ENCODE assay signal across 17 cellular contexts in the genomic region with DNA sequence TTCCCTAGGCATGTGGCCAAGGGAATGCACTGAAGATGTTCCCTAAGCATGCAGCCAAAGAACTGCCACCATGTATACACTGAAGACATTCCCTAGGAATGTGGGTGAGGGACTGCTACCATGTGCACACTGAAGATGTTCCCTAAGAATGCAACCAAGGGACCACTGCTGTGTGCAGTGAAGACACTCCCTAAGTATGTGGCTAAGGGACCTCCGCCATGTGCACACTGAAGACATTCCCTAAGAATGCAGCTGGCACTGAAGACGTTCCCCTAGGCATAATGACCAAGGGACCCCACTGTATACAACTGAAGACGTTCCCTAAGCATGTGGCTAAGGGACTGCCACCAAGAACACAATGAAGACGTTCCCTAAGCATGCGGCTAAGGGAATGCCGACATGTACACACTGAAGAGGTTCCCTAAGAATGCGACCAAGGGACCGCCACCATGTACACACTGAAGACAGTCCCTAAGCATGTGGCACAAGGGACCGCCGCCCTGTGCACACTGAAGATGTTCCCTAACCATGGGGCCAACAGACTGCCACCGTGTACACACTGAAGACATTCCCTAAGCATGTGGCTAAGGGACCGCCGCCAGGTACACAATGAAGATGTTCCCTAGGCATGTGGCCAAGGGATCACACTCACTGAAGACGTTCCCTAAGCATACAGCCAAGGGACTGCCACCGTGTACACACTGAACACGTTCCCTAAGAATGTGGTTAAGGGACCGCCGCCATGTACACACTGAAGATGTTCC. TPM values are rescaled to one million over a fixed set of nuclear protein-coding genes. Genes with fewer than 3 reads are reported as not detected.
A peak's percentile ranks its signal among the peaks of the same experiment; 100 is the strongest.
DNase-seq lines count a peak whose midpoint lies in the region; ATAC-seq, FAIRE-seq and TF ChIP-seq lines count a peak whose summit lies in the region.
"Had no signal": no experiment of that assay in that cellular context is flagged by ENCODE, and none has a peak within 500 bp of the region (broad histone marks: within the 10 kb centered on the region; RNA-seq: fewer than 3 reads in every experiment).

No MANE protein-coding gene starts in this region.

- no peak overlapping the region for H4K91ac ChIP-seq in H9 (ENCODE audit: insufficient read length, low read depth, low read length)

- H3K27ac Mint-ChIP-seq in H9, result peak overlapping the region in 2 of 3 experiments; percentile 13 to 70; a peak in 6 of 7 replicates
- H3K27ac Mint-ChIP-seq: B cell; CD4-positive, alpha-beta T cell had no signal

- POLR2A ChIA-PET in GM12878 (lab: Charles Lee), result no interaction called here

- no peak for TF ChIP-seq POLR2A in GM12878 (IDR thresholded peaks at IDR 0.05; ENCODE audit: low read depth, low read length)
- no peak for TF ChIP-seq POLR2A in spleen (IDR thresholded peaks at IDR 0.05)

- H3K4me2 ChIP-seq in H9 (ENCODE audit: insufficient read depth, insufficient read length, low read length) (no peak overlapping the region), GM12878 (ENCODE audit: control insufficient read depth, insufficient read depth) (no peak overlapping the region)

- H3K27me3 Mint-ChIP-seq in H9 (ENCODE audit: low read depth), result 0 out of 2 replicates have a peak, but pooled peaks cover under 1% of the 10 kb centered on the region
- H3K27me3 Mint-ChIP-seq: B cell; CD4-positive, alpha-beta T cell had no signal

- no peak overlapping the region for H3K18ac ChIP-seq in H9 (ENCODE audit: insufficient read length, low read depth, low read length)

- no peak overlapping the region for H3K56ac ChIP-seq in H9 (ENCODE audit: insufficient read length, low read depth, low read length)

- H3K27ac ChIP-seq in H9 (ENCODE audit: insufficient read length, low read depth, low read length) (no peak overlapping the region), GM12878 (ENCODE audit: control insufficient read depth, insufficient read depth) (no peak overlapping the region), iPS-20b (ENCODE audit: low read length) (peak overlapping the region; percentile 4), spleen (no peak overlapping the region), brain microvascular endothelial cell (no peak overlapping the region)

- peaks cover 16 to 36% (median 33%) of the 10 kb centered on the region in 3 experiments for H3K36me3 Mint-ChIP-seq in H9 (ENCODE audit: insufficient read depth in 1 of 3, low read depth in 3 of 3)

- peaks cover 6 to 7% of the 10 kb centered on the region in 2 experiments for H3K9me3 Mint-ChIP-seq in H9

- H3K79me2 ChIP-seq in H9 (ENCODE audit: insufficient read depth, low read length), result peaks cover 10% of the 10 kb centered on the region; the same call in 1 of the 2 replicates
- no peaks in the 10 kb centered on the region; the same call in none of the 2 replicates for H3K79me2 ChIP-seq in GM12878 (ENCODE audit: control insufficient read depth, insufficient read depth, low read length)

- no peak overlapping the region for H4K8ac ChIP-seq in H9 (replicated peaks; ENCODE audit: insufficient read length, low read depth, low read length)

- H4K5ac ChIP-seq in H9 (ENCODE audit: insufficient read length, low read depth, low read length), result no peak overlapping the region

- H2AFZ ChIP-seq in H9 (ENCODE audit: low read length), result no peak overlapping the region
- H2AFZ ChIP-seq in GM12878 (ENCODE audit: control insufficient read depth, low read depth, low read length), result no peak overlapping the region

- H2BK120ac ChIP-seq in H9 (ENCODE audit: low read depth, low read length, poor library complexity, severe bottlenecking), result no peak overlapping the region

- whole genome bisulfite sequencing in H9 (ENCODE audit: extremely low coverage, insufficient read length, low lambda C conversion rate), result no CpG with 5 or more reads among the region's 18 CpGs
- 95% methylated on average over 18 of the region's 18 CpGs for WGBS in GM12878 (ENCODE audit: insufficient coverage, insufficient replicate concordance, low lambda C conversion rate, missing lambda C conversion rate)
- 92 to 98% (median 95%) methylated on average over 17 to 18 of the region's 18 CpGs for WGBS in spleen, 5 donors

- H3K4me1 ChIP-seq in H9 (ENCODE audit: insufficient read depth, low read length), result no peaks in the 10 kb centered on the region
- H3K4me1 ChIP-seq in GM12878 (ENCODE audit: control insufficient read depth, insufficient read depth, low read length), result no peaks in the 10 kb centered on the region
- H3K4me1 ChIP-seq in iPS-20b (ENCODE audit: insufficient read depth, low read length), result no peaks in the 10 kb centered on the region
- H3K4me1 ChIP-seq in spleen, result no peaks in the 10 kb centered on the region

- intact Hi-C loops in GM12878 (cut with micrococcal nuclease; ENCODE audit: unreplicated experiment) (no loop called here), spleen (cut with DNase I; ENCODE audit: low total_unique reads) (no loop called here)

- no peak overlapping the region for H3K14ac ChIP-seq in H9 (ENCODE audit: insufficient read depth, low read length)

- H4K20me1 ChIP-seq in H9 (ENCODE audit: control insufficient read depth, insufficient read depth, insufficient read length) (peaks cover 5% of the 10 kb centered on the region), GM12878 (ENCODE audit: control insufficient read depth, insufficient read depth) (no peaks in the 10 kb centered on the region)

- H3K79me1 ChIP-seq in H9 (ENCODE audit: insufficient read depth, low read depth, low read length, poor library complexity, severe bottlenecking), result peaks cover 3% of the 10 kb centered on the region

- BruUV-seq in GM12878 (replicated peaks; lab: Mats Ljungman, UMichigan), result no TSS peak

- in situ Hi-C loops in GM12878 (cut with MboI) (no loop called here), brain microvascular endothelial cell (cut with HindIII; ENCODE audit: low pct_ligation_motif_present, low sequenced_read_pairs) (no loop called here)

- H3K23ac ChIP-seq in H9 (ENCODE audit: insufficient read length, low read depth, low read length), result no peak overlapping the region

- no peak overlapping the region for H2BK5ac ChIP-seq in H9 (ENCODE audit: insufficient read length, low read length)

- CTCF ChIA-PET in GM12878 (lab: Yijun Ruan, JAX), result no interaction called here

- H2BK20ac ChIP-seq in H9 (ENCODE audit: low read depth, low read length, poor library complexity, severe bottlenecking), result no peak overlapping the region

- H3K4me3 ChIP-seq in GM12878 (no peak overlapping the region), iPS-20b (ENCODE audit: low read length) (no peak overlapping the region), spleen (no peak overlapping the region), brain microvascular endothelial cell (ENCODE audit: low read depth, low read length) (no peak overlapping the region)

- FAIRE-seq in GM12878 (lab: Jason Lieb, UNC), result no peak
- FAIRE-seq: HTR-8/SVneo had no signal

- SMC1A ChIA-PET in GM12878 (lab: Charles Lee; ENCODE audit: uncharacterized antibody, unreplicated experiment), result no interaction called here

- no peaks in the 10 kb centered on the region for H3K36me3 ChIP-seq in GM12878 (ENCODE audit: control insufficient read depth in 2 of 2, insufficient read depth in 2 of 2, low read length in 1 of 2)
- 0 out of 2 replicates have a peak, but pooled peaks cover 6% of the 10 kb centered on the region for H3K36me3 ChIP-seq in iPS-20b (ENCODE audit: insufficient read depth, low read depth, low read length)
- H3K36me3 ChIP-seq in spleen, result peaks cover 0 to 12% (median 0%) of the 10 kb centered on the region in 6 donors
- no peaks in the 10 kb centered on the region for H3K36me3 ChIP-seq in brain microvascular endothelial cell (replicated peaks)

- no peak for TF ChIP-seq EP300 in GM12878 (IDR thresholded peaks at IDR 0.05; ENCODE audit: borderline replicate concordance in 1 of 2, control insufficient read depth in 1 of 2, low read depth in 2 of 2, low read length in 2 of 2)

- RAD21 ChIA-PET in GM12878 (lab: Charles Lee; ENCODE audit: unreplicated experiment), result no interaction called here

- H3K9me3 ChIP-seq in H9 (ENCODE audit: control insufficient read depth, low read depth, low read length) (no peaks in the 10 kb centered on the region), GM12878 (replicated peaks; ENCODE audit: control insufficient read depth, insufficient read depth, low read length) (no peaks in the 10 kb centered on the region), iPS-20b (ENCODE audit: insufficient read depth, low read depth, low read length) (peaks cover under 1% of the 10 kb centered on the region), spleen (peaks cover 0 to 9% (median 2%) of the 10 kb centered on the region in 8 donors)

- H3K4me1 Mint-ChIP-seq in H9, result peaks cover 16 to 31% of the 10 kb centered on the region in 2 experiments

- H2AK5ac ChIP-seq in H9 (ENCODE audit: insufficient read length, low read length), result no peak overlapping the region

- no peak for TF ChIP-seq RAD21 in GM12878 (IDR thresholded peaks at IDR 0.05; ENCODE audit: insufficient read depth, low read depth, low read length)

- H3K23me2 ChIP-seq in H9 (ENCODE audit: insufficient read length, low read depth, low read length, poor library complexity, severe bottlenecking), result no peaks in the 10 kb centered on the region

- no peak overlapping the region for H3T11ph ChIP-seq in H9 (ENCODE audit: low read length)

- H3K4ac ChIP-seq in H9 (ENCODE audit: low read depth, low read length), result no peak overlapping the region

- no peak overlapping the region for H2BK12ac ChIP-seq in H9 (ENCODE audit: insufficient read length, low read depth, low read length)

- H2BK15ac ChIP-seq in H9 (ENCODE audit: low read depth, low read length), result no peak overlapping the region

- TF ChIP-seq CTCF in H9 (conservative IDR thresholded peaks at IDR 0.05), result no peak
- no peak for TF ChIP-seq CTCF in GM12878 (IDR thresholded peaks at IDR 0.05 in 2 of 3, conservative IDR thresholded peaks at IDR 0.05 in 1 of 3; ENCODE audit: control insufficient read depth in 2 of 3, extremely low read depth in 1 of 3, insufficient read depth in 1 of 3, low read depth in 3 of 3, low read length in 3 of 3)
- no peak for TF ChIP-seq CTCF in spleen (IDR thresholded peaks at IDR 0.05 in 8 of 11, conservative IDR thresholded peaks at IDR 0.05 in 3 of 11)
- TF ChIP-seq CTCF in brain microvascular endothelial cell (IDR thresholded peaks at IDR 0.05; ENCODE audit: low read depth, low read length, missing control alignments), result no peak

- H3K27me3 ChIP-seq in H9 (ENCODE audit: insufficient read depth, low read length) (no peaks in the 10 kb centered on the region), GM12878 (replicated peaks in 1 of 2; ENCODE audit: control insufficient read depth in 2 of 2, insufficient read depth in 2 of 2, low read length in 1 of 2) (no peaks in the 10 kb centered on the region), iPS-20b (ENCODE audit: insufficient read depth, low read length) (no peaks in the 10 kb centered on the region), spleen (replicated peaks in 1 of 7) (no peaks in the 10 kb centered on the region), brain microvascular endothelial cell (replicated peaks) (no peaks in the 10 kb centered on the region)

- no peak overlapping the region for H3K4me3 Mint-ChIP-seq in H9
- H3K4me3 Mint-ChIP-seq: B cell; CD4-positive, alpha-beta T cell had no signal

- ATAC-seq in GM12878, result no peak
- ATAC-seq: Panc1 had no signal

- DNase-seq in H9 (no peak), GM12878 (ENCODE audit: low read depth, low spot score) (no peak), spleen (peak; percentile 18), SW480 (ENCODE audit: low spot score) (no peak), SIG-M5 treated with dmso at 0.1 percent for 504 hours (lab: John Stamatoyannopoulos, UW; ENCODE audit: unreplicated experiment) (no peak), brain microvascular endothelial cell (no peak)
- DNase-seq: CD4-positive, alpha-beta T cell; HCEC 1CT; KBM-7; NCI-H1092 treated with DMSO at 0.1 percent for 48 hours; NCI-H1694; NCI-H345; SHP77 treated with DMSO at 0.1 percent for 48 hours had no signal

- H3K9ac ChIP-seq in H9 (ENCODE audit: extremely low read depth, insufficient read length, low read length), result no peak overlapping the region
- H3K9ac ChIP-seq in GM12878 (ENCODE audit: control insufficient read depth, insufficient read depth, low read length), result no peak overlapping the region
- H3K9ac ChIP-seq in iPS-20b (ENCODE audit: low read depth, low read length), result no peak overlapping the region

RNA-seq across cellular contexts. Expression of gene DHRSX, which starts 25.6 kb away (rescaled TPM):
- 42.3 and 44.0 TPM in 2 replicates for total RNA-seq in H9 (2021)
- 47.4 and 74.2 TPM in 2 replicates for total RNA-seq in GM12878 (2013; cell fraction: nucleolus; rRNA removed)
- 17.6 and 20.7 TPM in 2 replicates for total RNA-seq in GM12878 (2014; rRNA removed)
- 9.0 and 11.3 TPM in 2 replicates for total RNA-seq in GM12878 (2014; rRNA removed; fragmentation: Illumina TruSeq; extraction: Trizol)
- total RNA-seq in GM12878 (2021), result 22.4 and 22.9 TPM in 2 replicates
- polyA plus RNA-seq in GM12878 (2011; ENCODE audit: low read depth), result 9.9 TPM
- polyA plus RNA-seq in GM12878 (2011; rRNA removed), result 20.8 and 22.0 TPM in 2 replicates
- polyA plus RNA-seq in GM12878 (2011; cell fraction: cytosol; rRNA removed), result 38.0 and 38.2 TPM in 2 replicates
- polyA plus RNA-seq in GM12878 (2011; cell fraction: nucleus; rRNA removed), result 24.8 TPM in 2 replicates
- 22.3 and 28.7 TPM in 2 replicates for polyA plus RNA-seq in GM12878 (2012)
- polyA plus RNA-seq in GM12878 (2014; fragmentation: Illumina TruSeq; extraction: Trizol), result 12.4 and 12.9 TPM in 2 replicates
- 1 to 10 TPM; 1.7 to 3.3 TPM for polyA plus RNA-seq in GM12878 (2014; fragmentation: Nextera tagmentation; extraction: Ambion mirVana)
- polyA plus RNA-seq in GM12878 (2014; rRNA removed), result 15.5 and 18.9 TPM in 2 replicates
- 10 to 100 TPM; 33.5 to 39.5 TPM for polyA plus RNA-seq in GM12878 (2016; fragmentation: Nextera tagmentation; extraction: Ambion mirVana)
- 25.2 and 29.1 TPM in 2 replicates for polyA minus RNA-seq in GM12878 (2011; rRNA and poly(A)+ RNA removed)
- 9.5 and 9.8 TPM in 2 replicates for polyA minus RNA-seq in GM12878 (2011; cell fraction: cytosol; rRNA and poly(A)+ RNA removed)
- 11.2 and 17.8 TPM in 2 replicates for polyA minus RNA-seq in GM12878 (2011; cell fraction: nucleus; rRNA and poly(A)+ RNA removed)
- total RNA-seq in spleen, result 10 to 100 TPM; 18.7 to 29.6 (median 26.6) TPM
- 1 to 10 TPM; 5.5 to 9.2 (median 6.6) TPM for polyA plus RNA-seq in spleen

RNA-seq across cellular contexts. Expression of gene ZBED1, which starts 25.6 kb away (rescaled TPM):
- total RNA-seq in H9 (2021), result 61.1 and 63.8 TPM in 2 replicates
- 44.8 and 56.2 TPM in 2 replicates for total RNA-seq in GM12878 (2013; cell fraction: nucleolus; rRNA removed)
- total RNA-seq in GM12878 (2014; rRNA removed), result 45.6 and 48.9 TPM in 2 replicates
- total RNA-seq in GM12878 (2014; rRNA removed; fragmentation: Illumina TruSeq; extraction: Trizol), result 33.9 and 40.0 TPM in 2 replicates
- 73.6 and 75.5 TPM in 2 replicates for total RNA-seq in GM12878 (2021)
- 11.5 TPM for polyA plus RNA-seq in GM12878 (2011; ENCODE audit: low read depth)
- polyA plus RNA-seq in GM12878 (2011; rRNA removed), result 24.1 and 32.8 TPM in 2 replicates
- 48.5 and 59.8 TPM in 2 replicates for polyA plus RNA-seq in GM12878 (2011; cell fraction: cytosol; rRNA removed)
- polyA plus RNA-seq in GM12878 (2011; cell fraction: nucleus; rRNA removed), result 14.8 and 27.3 TPM in 2 replicates
- polyA plus RNA-seq in GM12878 (2012), result 24.7 and 27.0 TPM in 2 replicates
- polyA plus RNA-seq in GM12878 (2014; fragmentation: Illumina TruSeq; extraction: Trizol), result 31.7 and 38.6 TPM in 2 replicates
- 1 to 10 TPM; 1.9 to 4.8 TPM for polyA plus RNA-seq in GM12878 (2014; fragmentation: Nextera tagmentation; extraction: Ambion mirVana)
- 40.9 and 43.1 TPM in 2 replicates for polyA plus RNA-seq in GM12878 (2014; rRNA removed)
- 10 to 100 TPM; 47.6 to 48.3 TPM for polyA plus RNA-seq in GM12878 (2016; fragmentation: Nextera tagmentation; extraction: Ambion mirVana)
- 36.8 and 71.4 TPM in 2 replicates for polyA minus RNA-seq in GM12878 (2011; rRNA and poly(A)+ RNA removed)
- 37.2 and 39.3 TPM in 2 replicates for polyA minus RNA-seq in GM12878 (2011; cell fraction: cytosol; rRNA and poly(A)+ RNA removed)
- 9.6 and 22.6 TPM in 2 replicates for polyA minus RNA-seq in GM12878 (2011; cell fraction: nucleus; rRNA and poly(A)+ RNA removed)
- total RNA-seq in spleen, result 10 to 100 TPM; 39.2 to 65.7 (median 45.1) TPM
- polyA plus RNA-seq in spleen, result 10 to 100 TPM; 11.3 to 24.2 (median 14.5) TPM
